ENCODE assay signal across 1 cellular context in the genomic region with DNA sequence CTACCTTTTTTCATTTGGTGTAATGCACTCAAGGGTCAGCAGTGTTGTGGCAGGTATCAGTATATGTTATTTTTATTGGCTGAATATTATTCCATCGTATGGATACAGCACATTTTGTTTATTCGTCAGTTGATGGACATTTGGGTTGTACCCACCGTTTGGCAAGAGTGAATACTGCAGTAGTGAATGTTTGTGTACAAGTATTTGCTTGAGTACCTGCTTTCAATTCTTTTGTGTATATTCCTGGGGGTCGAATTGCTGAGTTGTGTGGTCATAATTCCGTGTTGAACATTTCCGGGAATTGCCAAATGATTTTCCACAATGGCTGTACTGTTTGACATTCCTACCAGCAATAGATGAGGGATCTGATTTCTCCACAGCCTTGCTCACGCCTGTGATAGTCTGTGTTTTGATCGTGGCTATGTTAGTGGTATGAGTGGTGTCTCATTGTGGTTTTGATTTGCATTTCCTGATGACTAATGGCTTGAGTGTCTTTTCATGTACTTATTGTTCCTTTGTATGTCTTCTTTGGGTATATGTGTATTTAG.
A peak's percentile ranks its signal among the peaks of the same experiment; 100 is the strongest.
TF ChIP-seq lines count a peak whose summit lies in the region.

No MANE protein-coding gene starts in this region.

TF ChIP-seq in HepG2, 621 proteins besides CTCF, POLR2A, EP300 and RAD21 (continued from another document and continues in another):
- TF ChIP-seq ZNF34 (CRISPR knock-in tag; IDR thresholded peaks at IDR 0.05; ENCODE audit: borderline replicate concordance) (no peak), AKAP8 (CRISPR knock-in tag; IDR thresholded peaks at IDR 0.05) (no peak), SMAD1 (CRISPR knock-in tag; IDR thresholded peaks at IDR 0.05; ENCODE audit: borderline replicate concordance, low read depth) (no peak), DMAP1 (CRISPR knock-in tag; IDR thresholded peaks at IDR 0.05) (no peak), SMAD3 (CRISPR knock-in tag; IDR thresholded peaks at IDR 0.05) (peak; percentile 18; the same call in 1 of the 2 replicates), GFI1 (CRISPR knock-in tag; IDR thresholded peaks at IDR 0.05; ENCODE audit: borderline replicate concordance) (peak; percentile 68; the same call in 1 of the 2 replicates), ZNF382 (CRISPR knock-in tag; IDR thresholded peaks at IDR 0.05; ENCODE audit: borderline replicate concordance) (no peak), ZNF562 (CRISPR knock-in tag; IDR thresholded peaks at IDR 0.05; ENCODE audit: borderline replicate concordance) (no peak), RCOR2 (CRISPR knock-in tag; IDR thresholded peaks at IDR 0.05) (peak; percentile 67), THAP11 (CRISPR knock-in tag; IDR thresholded peaks at IDR 0.05) (peak; percentile 39; the same call in 1 of the 2 replicates), GABPA (IDR thresholded peaks at IDR 0.05; ENCODE audit: low read depth, low read length) (no peak), GABPA (CRISPR knock-in tag; IDR thresholded peaks at IDR 0.05; ENCODE audit: low read depth) (peak; percentile 47; the same call in 1 of the 2 replicates), ZNF292 (CRISPR knock-in tag; IDR thresholded peaks at IDR 0.05; ENCODE audit: borderline replicate concordance, low read depth) (no peak), SUZ12 (IDR thresholded peaks at IDR 0.05; ENCODE audit: low read depth, low read length) (no peak), GATAD2A (CRISPR knock-in tag; IDR thresholded peaks at IDR 0.05) (peak; percentile 93), MLLT10 (CRISPR knock-in tag; IDR thresholded peaks at IDR 0.05) (no peak), ZBTB21 (CRISPR knock-in tag; IDR thresholded peaks at IDR 0.05) (no peak; the same call in 1 of the 2 replicates), ZFP1 (CRISPR knock-in tag; IDR thresholded peaks at IDR 0.05) (no peak), RAD51 (IDR thresholded peaks at IDR 0.05; ENCODE audit: borderline replicate concordance) (no peak), ZNF556 (CRISPR knock-in tag; IDR thresholded peaks at IDR 0.05; ENCODE audit: borderline replicate concordance) (no peak), NFKB2 (CRISPR knock-in tag; IDR thresholded peaks at IDR 0.05; ENCODE audit: borderline replicate concordance) (no peak), REPIN1 (CRISPR knock-in tag; IDR thresholded peaks at IDR 0.05; ENCODE audit: borderline replicate concordance, low read depth) (no peak), ZNF274 (CRISPR knock-in tag; IDR thresholded peaks at IDR 0.05) (no peak), ONECUT2 (CRISPR knock-in tag; IDR thresholded peaks at IDR 0.05) (no peak), NR2F2 (IDR thresholded peaks at IDR 0.05; ENCODE audit: borderline replicate concordance, low read depth) (no peak), ZNF430 (CRISPR knock-in tag; IDR thresholded peaks at IDR 0.05) (no peak), ZNF3 (CRISPR knock-in tag; IDR thresholded peaks at IDR 0.05) (peak; percentile 77), MED8 (CRISPR knock-in tag; IDR thresholded peaks at IDR 0.05; ENCODE audit: insufficient replicate concordance) (no peak), RXRB (CRISPR knock-in tag; IDR thresholded peaks at IDR 0.05; ENCODE audit: borderline replicate concordance) (no peak), HNRNPK (IDR thresholded peaks at IDR 0.05; ENCODE audit: low read depth, low read length, poor library complexity, severe bottlenecking) (no peak), SRSF9 (IDR thresholded peaks at IDR 0.05; ENCODE audit: borderline replicate concordance, insufficient read depth, low read depth, low read length, poor library complexity, severe bottlenecking) (no peak), SRF (IDR thresholded peaks at IDR 0.05; ENCODE audit: low read depth, low read length) (no peak), ZFY (CRISPR knock-in tag; IDR thresholded peaks at IDR 0.05) (no peak), ZNF44 (CRISPR knock-in tag; IDR thresholded peaks at IDR 0.05) (no peak), KMT2A (CRISPR knock-in tag; IDR thresholded peaks at IDR 0.05) (no peak), ZZZ3 (CRISPR knock-in tag; IDR thresholded peaks at IDR 0.05; ENCODE audit: borderline replicate concordance) (no peak), GATAD1 (CRISPR knock-in tag; IDR thresholded peaks at IDR 0.05) (peak; percentile 31; the same call in 1 of the 2 replicates), FOXK1 (CRISPR knock-in tag; IDR thresholded peaks at IDR 0.05; ENCODE audit: borderline replicate concordance, low read depth) (no peak; the same call in 1 of the 2 replicates), EHMT2 (IDR thresholded peaks at IDR 0.05; ENCODE audit: borderline replicate concordance, low read depth, low read length) (no peak), CC2D1A (CRISPR knock-in tag; IDR thresholded peaks at IDR 0.05) (no peak), HIVEP1 (CRISPR knock-in tag; IDR thresholded peaks at IDR 0.05) (no peak), ZNF263 (CRISPR knock-in tag; IDR thresholded peaks at IDR 0.05) (no peak), ZNF10 (CRISPR knock-in tag; IDR thresholded peaks at IDR 0.05; ENCODE audit: borderline replicate concordance, low read depth) (no peak), TEAD2 (CRISPR knock-in tag; IDR thresholded peaks at IDR 0.05) (no peak), ZNF138 (CRISPR knock-in tag; IDR thresholded peaks at IDR 0.05; ENCODE audit: low read depth) (no peak), ZNF713 (CRISPR knock-in tag; IDR thresholded peaks at IDR 0.05) (no peak), ZNF160 (CRISPR knock-in tag; IDR thresholded peaks at IDR 0.05) (no peak), HNRNPL (IDR thresholded peaks at IDR 0.05; ENCODE audit: low read depth, low read length) (no peak), MXD4 (CRISPR knock-in tag; IDR thresholded peaks at IDR 0.05) (no peak), ZNF225 (CRISPR knock-in tag; IDR thresholded peaks at IDR 0.05) (no peak), NFIB (CRISPR knock-in tag; IDR thresholded peaks at IDR 0.05; ENCODE audit: borderline replicate concordance) (no peak)
- TF ChIP-seq, protein P1, sequence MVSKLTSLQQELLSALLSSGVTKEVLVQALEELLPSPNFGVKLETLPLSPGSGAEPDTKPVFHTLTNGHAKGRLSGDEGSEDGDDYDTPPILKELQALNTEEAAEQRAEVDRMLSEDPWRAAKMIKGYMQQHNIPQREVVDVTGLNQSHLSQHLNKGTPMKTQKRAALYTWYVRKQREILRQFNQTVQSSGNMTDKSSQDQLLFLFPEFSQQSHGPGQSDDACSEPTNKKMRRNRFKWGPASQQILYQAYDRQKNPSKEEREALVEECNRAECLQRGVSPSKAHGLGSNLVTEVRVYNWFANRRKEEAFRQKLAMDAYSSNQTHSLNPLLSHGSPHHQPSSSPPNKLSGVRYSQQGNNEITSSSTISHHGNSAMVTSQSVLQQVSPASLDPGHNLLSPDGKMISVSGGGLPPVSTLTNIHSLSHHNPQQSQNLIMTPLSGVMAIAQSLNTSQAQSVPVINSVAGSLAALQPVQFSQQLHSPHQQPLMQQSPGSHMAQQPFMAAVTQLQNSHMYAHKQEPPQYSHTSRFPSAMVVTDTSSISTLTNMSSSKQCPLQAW (CRISPR knock-in tag; IDR thresholded peaks at IDR 0.05), result no peak
- TF ChIP-seq, protein P2, sequence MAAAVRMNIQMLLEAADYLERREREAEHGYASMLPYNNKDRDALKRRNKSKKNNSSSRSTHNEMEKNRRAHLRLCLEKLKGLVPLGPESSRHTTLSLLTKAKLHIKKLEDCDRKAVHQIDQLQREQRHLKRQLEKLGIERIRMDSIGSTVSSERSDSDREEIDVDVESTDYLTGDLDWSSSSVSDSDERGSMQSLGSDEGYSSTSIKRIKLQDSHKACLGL (CRISPR knock-in tag; IDR thresholded peaks at IDR 0.05), result no peak
- TF ChIP-seq, protein P3, sequence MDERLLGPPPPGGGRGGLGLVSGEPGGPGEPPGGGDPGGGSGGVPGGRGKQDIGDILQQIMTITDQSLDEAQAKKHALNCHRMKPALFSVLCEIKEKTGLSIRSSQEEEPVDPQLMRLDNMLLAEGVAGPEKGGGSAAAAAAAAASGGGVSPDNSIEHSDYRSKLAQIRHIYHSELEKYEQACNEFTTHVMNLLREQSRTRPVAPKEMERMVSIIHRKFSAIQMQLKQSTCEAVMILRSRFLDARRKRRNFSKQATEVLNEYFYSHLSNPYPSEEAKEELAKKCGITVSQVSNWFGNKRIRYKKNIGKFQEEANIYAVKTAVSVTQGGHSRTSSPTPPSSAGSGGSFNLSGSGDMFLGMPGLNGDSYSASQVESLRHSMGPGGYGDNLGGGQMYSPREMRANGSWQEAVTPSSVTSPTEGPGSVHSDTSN (CRISPR knock-in tag; IDR thresholded peaks at IDR 0.05), result no peak
- TF ChIP-seq, protein P4, sequence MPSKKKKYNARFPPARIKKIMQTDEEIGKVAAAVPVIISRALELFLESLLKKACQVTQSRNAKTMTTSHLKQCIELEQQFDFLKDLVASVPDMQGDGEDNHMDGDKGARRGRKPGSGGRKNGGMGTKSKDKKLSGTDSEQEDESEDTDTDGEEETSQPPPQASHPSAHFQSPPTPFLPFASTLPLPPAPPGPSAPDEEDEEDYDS (CRISPR knock-in tag; IDR thresholded peaks at IDR 0.05), result peak; percentile 10; the same call in 1 of the 2 replicates
- TF ChIP-seq, protein P5, sequence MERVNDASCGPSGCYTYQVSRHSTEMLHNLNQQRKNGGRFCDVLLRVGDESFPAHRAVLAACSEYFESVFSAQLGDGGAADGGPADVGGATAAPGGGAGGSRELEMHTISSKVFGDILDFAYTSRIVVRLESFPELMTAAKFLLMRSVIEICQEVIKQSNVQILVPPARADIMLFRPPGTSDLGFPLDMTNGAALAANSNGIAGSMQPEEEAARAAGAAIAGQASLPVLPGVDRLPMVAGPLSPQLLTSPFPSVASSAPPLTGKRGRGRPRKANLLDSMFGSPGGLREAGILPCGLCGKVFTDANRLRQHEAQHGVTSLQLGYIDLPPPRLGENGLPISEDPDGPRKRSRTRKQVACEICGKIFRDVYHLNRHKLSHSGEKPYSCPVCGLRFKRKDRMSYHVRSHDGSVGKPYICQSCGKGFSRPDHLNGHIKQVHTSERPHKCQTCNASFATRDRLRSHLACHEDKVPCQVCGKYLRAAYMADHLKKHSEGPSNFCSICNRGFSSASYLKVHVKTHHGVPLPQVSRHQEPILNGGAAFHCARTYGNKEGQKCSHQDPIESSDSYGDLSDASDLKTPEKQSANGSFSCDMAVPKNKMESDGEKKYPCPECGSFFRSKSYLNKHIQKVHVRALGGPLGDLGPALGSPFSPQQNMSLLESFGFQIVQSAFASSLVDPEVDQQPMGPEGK (CRISPR knock-in tag; IDR thresholded peaks at IDR 0.05), result peak; percentile 52
- TF ChIP-seq, protein P6, sequence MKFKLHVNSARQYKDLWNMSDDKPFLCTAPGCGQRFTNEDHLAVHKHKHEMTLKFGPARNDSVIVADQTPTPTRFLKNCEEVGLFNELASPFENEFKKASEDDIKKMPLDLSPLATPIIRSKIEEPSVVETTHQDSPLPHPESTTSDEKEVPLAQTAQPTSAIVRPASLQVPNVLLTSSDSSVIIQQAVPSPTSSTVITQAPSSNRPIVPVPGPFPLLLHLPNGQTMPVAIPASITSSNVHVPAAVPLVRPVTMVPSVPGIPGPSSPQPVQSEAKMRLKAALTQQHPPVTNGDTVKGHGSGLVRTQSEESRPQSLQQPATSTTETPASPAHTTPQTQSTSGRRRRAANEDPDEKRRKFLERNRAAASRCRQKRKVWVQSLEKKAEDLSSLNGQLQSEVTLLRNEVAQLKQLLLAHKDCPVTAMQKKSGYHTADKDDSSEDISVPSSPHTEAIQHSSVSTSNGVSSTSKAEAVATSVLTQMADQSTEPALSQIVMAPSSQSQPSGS (CRISPR knock-in tag; IDR thresholded peaks at IDR 0.05), result peak; percentile 45; the same call in 1 of the 2 replicates
- TF ChIP-seq, protein P7, sequence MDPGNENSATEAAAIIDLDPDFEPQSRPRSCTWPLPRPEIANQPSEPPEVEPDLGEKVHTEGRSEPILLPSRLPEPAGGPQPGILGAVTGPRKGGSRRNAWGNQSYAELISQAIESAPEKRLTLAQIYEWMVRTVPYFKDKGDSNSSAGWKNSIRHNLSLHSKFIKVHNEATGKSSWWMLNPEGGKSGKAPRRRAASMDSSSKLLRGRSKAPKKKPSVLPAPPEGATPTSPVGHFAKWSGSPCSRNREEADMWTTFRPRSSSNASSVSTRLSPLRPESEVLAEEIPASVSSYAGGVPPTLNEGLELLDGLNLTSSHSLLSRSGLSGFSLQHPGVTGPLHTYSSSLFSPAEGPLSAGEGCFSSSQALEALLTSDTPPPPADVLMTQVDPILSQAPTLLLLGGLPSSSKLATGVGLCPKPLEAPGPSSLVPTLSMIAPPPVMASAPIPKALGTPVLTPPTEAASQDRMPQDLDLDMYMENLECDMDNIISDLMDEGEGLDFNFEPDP (CRISPR knock-in tag; conservative IDR thresholded peaks at IDR 0.05), result no peak
- TF ChIP-seq, protein P8, sequence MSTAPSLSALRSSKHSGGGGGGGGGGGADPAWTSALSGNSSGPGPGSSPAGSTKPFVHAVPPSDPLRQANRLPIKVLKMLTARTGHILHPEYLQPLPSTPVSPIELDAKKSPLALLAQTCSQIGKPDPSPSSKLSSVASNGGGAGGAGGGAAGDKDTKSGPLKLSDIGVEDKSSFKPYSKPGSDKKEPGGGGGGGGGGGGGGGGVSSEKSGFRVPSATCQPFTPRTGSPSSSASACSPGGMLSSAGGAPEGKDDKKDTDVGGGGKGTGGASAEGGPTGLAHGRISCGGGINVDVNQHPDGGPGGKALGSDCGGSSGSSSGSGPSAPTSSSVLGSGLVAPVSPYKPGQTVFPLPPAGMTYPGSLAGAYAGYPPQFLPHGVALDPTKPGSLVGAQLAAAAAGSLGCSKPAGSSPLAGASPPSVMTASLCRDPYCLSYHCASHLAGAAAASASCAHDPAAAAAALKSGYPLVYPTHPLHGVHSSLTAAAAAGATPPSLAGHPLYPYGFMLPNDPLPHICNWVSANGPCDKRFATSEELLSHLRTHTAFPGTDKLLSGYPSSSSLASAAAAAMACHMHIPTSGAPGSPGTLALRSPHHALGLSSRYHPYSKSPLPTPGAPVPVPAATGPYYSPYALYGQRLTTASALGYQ (CRISPR knock-in tag; IDR thresholded peaks at IDR 0.05), result no peak
- TF ChIP-seq, protein P9, sequence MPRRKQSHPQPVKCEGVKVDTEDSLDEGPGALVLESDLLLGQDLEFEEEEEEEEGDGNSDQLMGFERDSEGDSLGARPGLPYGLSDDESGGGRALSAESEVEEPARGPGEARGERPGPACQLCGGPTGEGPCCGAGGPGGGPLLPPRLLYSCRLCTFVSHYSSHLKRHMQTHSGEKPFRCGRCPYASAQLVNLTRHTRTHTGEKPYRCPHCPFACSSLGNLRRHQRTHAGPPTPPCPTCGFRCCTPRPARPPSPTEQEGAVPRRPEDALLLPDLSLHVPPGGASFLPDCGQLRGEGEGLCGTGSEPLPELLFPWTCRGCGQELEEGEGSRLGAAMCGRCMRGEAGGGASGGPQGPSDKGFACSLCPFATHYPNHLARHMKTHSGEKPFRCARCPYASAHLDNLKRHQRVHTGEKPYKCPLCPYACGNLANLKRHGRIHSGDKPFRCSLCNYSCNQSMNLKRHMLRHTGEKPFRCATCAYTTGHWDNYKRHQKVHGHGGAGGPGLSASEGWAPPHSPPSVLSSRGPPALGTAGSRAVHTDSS (CRISPR knock-in tag; conservative IDR thresholded peaks at IDR 0.05), result no peak
- TF ChIP-seq, protein P10, sequence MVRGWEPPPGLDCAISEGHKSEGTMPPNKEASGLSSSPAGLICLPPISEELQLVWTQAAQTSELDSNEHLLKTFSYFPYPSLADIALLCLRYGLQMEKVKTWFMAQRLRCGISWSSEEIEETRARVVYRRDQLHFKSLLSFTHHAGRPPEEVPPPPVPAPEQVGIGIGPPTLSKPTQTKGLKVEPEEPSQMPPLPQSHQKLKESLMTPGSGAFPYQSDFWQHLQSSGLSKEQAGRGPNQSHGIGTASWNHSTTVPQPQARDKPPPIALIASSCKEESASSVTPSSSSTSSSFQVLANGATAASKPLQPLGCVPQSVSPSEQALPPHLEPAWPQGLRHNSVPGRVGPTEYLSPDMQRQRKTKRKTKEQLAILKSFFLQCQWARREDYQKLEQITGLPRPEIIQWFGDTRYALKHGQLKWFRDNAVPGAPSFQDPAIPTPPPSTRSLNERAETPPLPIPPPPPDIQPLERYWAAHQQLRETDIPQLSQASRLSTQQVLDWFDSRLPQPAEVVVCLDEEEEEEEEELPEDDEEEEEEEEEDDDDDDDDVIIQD (CRISPR knock-in tag; IDR thresholded peaks at IDR 0.05; ENCODE audit: low read depth), result no peak
